Comparison of ENCODE assay signal across 19 cellular contexts in genomic region chr11:64395545-64396078, GRCh38. TPM values are rescaled to one million over a fixed set of nuclear protein-coding genes. Genes with fewer than 3 reads are reported as not detected.
A peak's percentile ranks its signal among the peaks of the same experiment; 100 is the strongest.
DNase-seq lines count a peak whose midpoint lies in the region; ATAC-seq and TF ChIP-seq lines count a peak whose summit lies in the region.
"Had no signal": no experiment of that assay in that cellular context is flagged by ENCODE, and none has a peak within 500 bp of the region (broad histone marks: within the 10 kb centered on the region; RNA-seq: fewer than 3 reads in every experiment).

No MANE protein-coding gene starts in this region.

- H3K27me3 ChIP-seq in HUES6 (ENCODE audit: control insufficient read depth, insufficient read depth, low read length), result no peaks in the 10 kb centered on the region
- H3K27me3 ChIP-seq in trophoblast cell (ENCODE audit: insufficient read depth, low read length), result no peaks in the 10 kb centered on the region
- H3K27me3 ChIP-seq: BE2C, neutrophil, Peyer's patch had no signal

- peaks cover 3% of the 10 kb centered on the region; the same call in 1 of the 2 replicates for H3K9me3 Mint-ChIP-seq in WTC11

- no peak overlapping the region for H3K14ac ChIP-seq in trophoblast cell (ENCODE audit: low read length)

- H3K36me3 ChIP-seq in HUES6 (ENCODE audit: control insufficient read depth, insufficient read depth, low read length) (no peaks in the 10 kb centered on the region), trophoblast cell (ENCODE audit: control insufficient read depth in 1 of 2, insufficient read depth in 2 of 2, low read length in 2 of 2) (no peaks in the 10 kb centered on the region)
- H3K36me3 ChIP-seq: BE2C, neutrophil, Peyer's patch had no signal

- peak overlapping the region; percentile 96 for H3K27ac Mint-ChIP-seq in WTC11
- H3K27ac Mint-ChIP-seq: activated CD8-positive, alpha-beta memory T cell treated with anti-CD3 and anti-CD28 coated beads, Interleukin-2, amount 10 ng/mL, durations not matched to agents 7 days and 5 days; T-helper 1 cell treated with Interleukin-12 subunit alpha and Interleukin-12 subunit beta and Interleukin-4 antibody, amounts not matched to agents 30 μg/mL and 1 μg/mL, for 36 hours had no signal

- H3K9ac ChIP-seq in HUES6 (ENCODE audit: low read length) (peak overlapping the region; percentile 4), trophoblast cell (ENCODE audit: low read length) (no peak overlapping the region)

- no peaks in the 10 kb centered on the region for H3K36me3 Mint-ChIP-seq in WTC11

- H3K27ac ChIP-seq in HUES6 (ENCODE audit: low read depth, low read length) (no peak overlapping the region), trophoblast cell (ENCODE audit: low read depth, low read length) (no peak overlapping the region)
- H3K27ac ChIP-seq: neutrophil had no signal

- no peak overlapping the region for H3K4me2 ChIP-seq in trophoblast cell (ENCODE audit: low read length)

- peaks cover 27% of the 10 kb centered on the region for H3K4me1 Mint-ChIP-seq in WTC11

- POLR2A ChIA-PET in WTC11 (lab: Charles Lee), result interaction anchor here (1.4 kb wide), 1 partner anchor 39 kb away, joined by 4 read pairs; no protein-coding TSS in a partner anchor

- no peaks in the 10 kb centered on the region for H3K79me2 ChIP-seq in trophoblast cell (ENCODE audit: control insufficient read depth, insufficient read depth, low read length, poor library complexity)

- H2BK12ac ChIP-seq in trophoblast cell (ENCODE audit: low read length), result peak overlapping the region; percentile 63

- H4K91ac ChIP-seq in trophoblast cell (ENCODE audit: low read depth, low read length), result no peak overlapping the region

- no peak overlapping the region for H3K4ac ChIP-seq in trophoblast cell (ENCODE audit: low read depth, low read length)

- H3K79me1 ChIP-seq in trophoblast cell (ENCODE audit: low read length), result peaks cover 10% of the 10 kb centered on the region

- H3K18ac ChIP-seq in trophoblast cell (ENCODE audit: low read length), result no peak overlapping the region

- ATAC-seq in WTC11, result peak; percentile 9; the same call in 1 of the 2 replicates
- peak; percentile 46 for ATAC-seq in left lobe of liver
- ATAC-seq: activated CD8-positive, alpha-beta memory T cell treated with anti-CD3 and anti-CD28 coated beads, Interleukin-2, amount 10 ng/mL, durations not matched to agents 7 days and 5 days; HCT116 had no signal

- DNase-seq in WTC11 (ENCODE audit: low spot score), result no peak
- DNase-seq in left lobe of liver (ENCODE audit: low spot score), result no peak
- DNase-seq in trophoblast cell, result no peak
- no peak for DNase-seq in midbrain (lab: John Stamatoyannopoulos, UW)
- no peak for DNase-seq in OCI-M1 (lab: John Stamatoyannopoulos, UW)
- no peak for DNase-seq in kidney glomerular epithelial cell (lab: John Stamatoyannopoulos, UW)
- no peak for DNase-seq in activated effector memory CD4-positive, alpha-beta T cell treated with Interleukin-2 at 50 U/mL for 16 hours
- DNase-seq: activated CD4-positive, CD25-positive, alpha-beta regulatory T cell treated with anti-CD3 and anti-CD28 coated beads, Interleukin-2, amount 50 U/mL, for 72 hours; activated CD8-positive, alpha-beta memory T cell treated with anti-CD3 and anti-CD28 coated beads, Interleukin-2, amount 10 ng/mL, durations not matched to agents 7 days and 5 days; activated naive CD4-positive, alpha-beta T cell; BE2C; NCI-H1694; NCI-H446 treated with DMSO at 0.1 percent for 48 hours; Peyer's patch; stimulated activated naive CD4-positive, alpha-beta T cell treated with Interleukin-2 at 50 U/mL for 16 hours had no signal

- peaks cover 22% of the 10 kb centered on the region for H3K27me3 Mint-ChIP-seq in WTC11 (ENCODE audit: low read depth)

- H3K4me1 ChIP-seq in HUES6 (ENCODE audit: control insufficient read depth, insufficient read depth, low read length) (peaks cover 18% of the 10 kb centered on the region), trophoblast cell (ENCODE audit: control insufficient read depth in 1 of 2, insufficient read depth in 2 of 2, low read length in 2 of 2) (peaks cover 20 to 22% of the 10 kb centered on the region in 2 experiments)
- H3K4me1 ChIP-seq: BE2C had no signal

- no peak overlapping the region for H4K12ac ChIP-seq in trophoblast cell (ENCODE audit: low read depth, low read length)

- H3K9me3 ChIP-seq in HUES6 (ENCODE audit: control insufficient read depth, insufficient read depth, low read depth, low read length) (no peaks in the 10 kb centered on the region), trophoblast cell (ENCODE audit: insufficient read depth, low read depth, low read length) (peaks cover 2% of the 10 kb centered on the region)
- H3K9me3 ChIP-seq: BE2C, neutrophil, Peyer's patch had no signal

- CTCF ChIA-PET in WTC11 (lab: Charles Lee), result interaction anchor here (0.5 to 2.3 kb wide), 24 partner anchors 10 to 492 kb away, joined by 3 to 49 read pairs (median 5); partner anchors contain the start of gene PLCB3

- no peak overlapping the region for H2BK5ac ChIP-seq in trophoblast cell (ENCODE audit: low read depth, low read length, poor library complexity)

- no peak overlapping the region for H2AFZ ChIP-seq in trophoblast cell (ENCODE audit: insufficient read depth, low read length, poor library complexity)

- peak overlapping the region; percentile 38; the same call in 1 of the 2 replicates for H3K4me3 Mint-ChIP-seq in WTC11
- H3K4me3 Mint-ChIP-seq: activated CD8-positive, alpha-beta memory T cell treated with anti-CD3 and anti-CD28 coated beads, Interleukin-2, amount 10 ng/mL, durations not matched to agents 7 days and 5 days; T-helper 1 cell treated with Interleukin-12 subunit alpha and Interleukin-12 subunit beta and Interleukin-4 antibody, amounts not matched to agents 30 μg/mL and 1 μg/mL, for 36 hours had no signal

- no peak overlapping the region for H3K23ac ChIP-seq in trophoblast cell (ENCODE audit: low read length)

- H2BK120ac ChIP-seq in trophoblast cell (ENCODE audit: insufficient read depth, low read length, poor library complexity), result no peak overlapping the region

- no CpG with 5 or more reads among the region's 13 CpGs for WGBS in trophoblast cell (ENCODE audit: extremely low coverage, insufficient coverage, insufficient read length)

- no peak overlapping the region for H2AK5ac ChIP-seq in trophoblast cell (ENCODE audit: low read length)

- TF ChIP-seq CTCF in WTC11 (IDR thresholded peaks at IDR 0.05), result no peak

- no peak overlapping the region for H4K8ac ChIP-seq in trophoblast cell (ENCODE audit: low read depth, low read length)

- H3K4me3 ChIP-seq in HUES6 (ENCODE audit: low read depth, low read length) (no peak overlapping the region), trophoblast cell (ENCODE audit: low read depth, low read length) (no peak overlapping the region)
- H3K4me3 ChIP-seq: Peyer's patch had no signal

TF ChIP-seq in WTC11, 78 proteins besides CTCF, POLR2A, EP300 and RAD21:
- TF ChIP-seq ZNF219 (CRISPR knock-in tag; IDR thresholded peaks at IDR 0.05; ENCODE audit: borderline replicate concordance) (no peak), MAX (CRISPR knock-in tag; IDR thresholded peaks at IDR 0.05) (peak; percentile 38; the same call in 1 of the 2 replicates)

RNA-seq across cellular contexts. Expression of gene RPS6KA4, which starts 36.6 kb away (rescaled TPM):
- 16.8 to 18.3 TPM (median 18.3 TPM) in 3 replicates for total RNA-seq in WTC11 (2021)
- total RNA-seq in left lobe of liver, result 9.8 TPM
- 23.3 and 25.4 TPM in 2 replicates for polyA plus RNA-seq in trophoblast cell (2013)

RNA-seq across cellular contexts. Expression of gene CCDC88B, which starts 55.6 kb away (rescaled TPM):
- total RNA-seq in WTC11 (2021), result 17.0 to 22.0 TPM (median 19.9 TPM) in 3 replicates
- 4.0 TPM for total RNA-seq in left lobe of liver
- polyA plus RNA-seq in trophoblast cell (2013), result 1.8 and 2.0 TPM in 2 replicates
